Comparison of ENCODE assay signal across 1 cellular context in genomic region chr10:100890696-100891271, GRCh38.
TF ChIP-seq lines count a peak whose summit lies in the region.

No MANE protein-coding gene starts in this region.

TF ChIP-seq in H1, 55 proteins besides CTCF, POLR2A, EP300 and RAD21 (continued from another document):
- TF ChIP-seq CHD7 (IDR thresholded peaks at IDR 0.05; ENCODE audit: insufficient replicate concordance, low read length) = no peak
- TF ChIP-seq RBBP5 (IDR thresholded peaks at IDR 0.05; ENCODE audit: borderline replicate concordance, low read depth, low read length) = no peak
